In genomic region chr12:68977909-68978610, GRCh38 we compare ENCODE assay signal across 1 cellular context.
TF ChIP-seq lines count a peak whose summit lies in the region.

No MANE protein-coding gene starts in this region.

TF ChIP-seq in IMR-90, 13 proteins besides CTCF, POLR2A, EP300 and RAD21 (continued from another document):
- TF ChIP-seq MXI1 (IDR thresholded peaks at IDR 0.05; ENCODE audit: borderline replicate concordance, low read depth, low read length): no peak
- no peak for TF ChIP-seq RFX5 (IDR thresholded peaks at IDR 0.05; ENCODE audit: low read depth, low read length)
- no peak for TF ChIP-seq USF2 (IDR thresholded peaks at IDR 0.05; ENCODE audit: low read depth, low read length)
- TF ChIP-seq SMC3 (IDR thresholded peaks at IDR 0.05; ENCODE audit: low read depth, low read length): no peak
- TF ChIP-seq MAZ (IDR thresholded peaks at IDR 0.05; ENCODE audit: borderline replicate concordance, low read depth, low read length): no peak
- TF ChIP-seq NFE2L2 (IDR thresholded peaks at IDR 0.05; ENCODE audit: low read depth, low read length): no peak
- TF ChIP-seq BHLHE40 (IDR thresholded peaks at IDR 0.05; ENCODE audit: low read depth, low read length): no peak
